ENCODE assay signal across 13 cellular contexts in genomic region chr9:114000063-114000454, GRCh38.
"Had no signal": no experiment of that assay in that cellular context is flagged by ENCODE, and none has a peak within 500 bp of the region (broad histone marks: within the 10 kb centered on the region; RNA-seq: fewer than 3 reads in every experiment).

No MANE protein-coding gene starts in this region.

- H3K4me1 Mint-ChIP-seq: neural progenitor cell; stimulated activated memory B cell treated with anti-CD40 and anti-IgM and Interleukin-4, amounts not matched to agents 10 μg/mL and 1 μg/mL and 100 μg/mL, for 72 hours had no signal

- H3K9me3 ChIP-seq: pancreas, upper lobe of right lung had no signal

- ATAC-seq: left ventricle myocardium superior; pancreas; stimulated activated memory B cell treated with anti-CD40 and anti-IgM and Interleukin-4, amounts not matched to agents 10 μg/mL and 1 μg/mL and 100 μg/mL, for 72 hours; upper lobe of right lung had no signal

- H3K9me3 Mint-ChIP-seq: activated CD4-positive, alpha-beta memory T cell treated with anti-CD3 and anti-CD28 coated beads for 36 hours; neural progenitor cell; stimulated activated memory B cell treated with anti-CD40 and anti-IgM and Interleukin-4, amounts not matched to agents 10 μg/mL and 1 μg/mL and 100 μg/mL, for 72 hours had no signal

- H3K36me3 Mint-ChIP-seq: activated CD4-positive, alpha-beta memory T cell treated with anti-CD3 and anti-CD28 coated beads for 36 hours; stimulated activated memory B cell treated with anti-CD40 and anti-IgM and Interleukin-4, amounts not matched to agents 10 μg/mL and 1 μg/mL and 100 μg/mL, for 72 hours had no signal

- H3K4me1 ChIP-seq: neural progenitor cell, pancreas had no signal

- H3K36me3 ChIP-seq: neural progenitor cell, pancreas, upper lobe of right lung had no signal

- H3K27ac ChIP-seq: cardiac muscle cell, epithelial cell of prostate, neural progenitor cell, pancreas, upper lobe of right lung had no signal

- H3K4me3 ChIP-seq: cardiac muscle cell, neural progenitor cell, pancreas, smooth muscle cell, upper lobe of right lung had no signal

- H3K4me3 Mint-ChIP-seq: activated CD4-positive, alpha-beta memory T cell treated with anti-CD3 and anti-CD28 coated beads for 36 hours; neural progenitor cell; stimulated activated memory B cell treated with anti-CD40 and anti-IgM and Interleukin-4, amounts not matched to agents 10 μg/mL and 1 μg/mL and 100 μg/mL, for 72 hours had no signal

- H3K27me3 ChIP-seq: cardiac muscle cell, neural progenitor cell, pancreas, upper lobe of right lung had no signal

- H3K27me3 Mint-ChIP-seq: activated CD4-positive, alpha-beta memory T cell treated with anti-CD3 and anti-CD28 coated beads for 36 hours had no signal

- DNase-seq: activated CD4-positive, alpha-beta memory T cell treated with anti-CD3 and anti-CD28 coated beads for 36 hours; activated naive CD4-positive, alpha-beta T cell; cortex of kidney; effector memory CD4-positive, alpha-beta T cell; left ventricle myocardium superior; retina; upper lobe of right lung had no signal

- H3K27ac Mint-ChIP-seq: activated CD4-positive, alpha-beta memory T cell treated with anti-CD3 and anti-CD28 coated beads for 36 hours; stimulated activated memory B cell treated with anti-CD40 and anti-IgM and Interleukin-4, amounts not matched to agents 10 μg/mL and 1 μg/mL and 100 μg/mL, for 72 hours had no signal
